Comparison of ENCODE assay signal across 15 cellular contexts in the genomic region with DNA sequence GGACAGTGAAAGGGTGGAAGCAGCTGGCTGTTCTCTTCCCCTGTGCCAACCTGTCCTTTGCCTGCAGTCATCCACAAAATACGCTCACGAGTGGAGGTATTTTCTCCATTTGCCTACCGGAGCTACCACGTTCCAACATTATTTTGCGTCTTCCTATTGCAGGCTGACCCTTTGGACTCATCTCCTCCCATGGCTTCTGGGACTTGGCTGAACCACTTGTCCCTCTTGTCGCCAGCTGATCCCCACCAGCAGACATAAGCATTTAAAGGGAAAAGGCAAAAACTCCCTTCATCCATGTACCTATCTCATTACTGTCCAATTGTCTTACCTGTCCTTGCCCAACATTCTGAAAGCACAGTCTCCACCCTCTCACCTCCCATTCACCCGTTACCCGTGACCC. TPM values are rescaled to one million over a fixed set of nuclear protein-coding genes. Genes with fewer than 3 reads are reported as not detected.
DNase-seq lines count a peak whose midpoint lies in the region; ATAC-seq and TF ChIP-seq lines count a peak whose summit lies in the region.
"Had no signal": no experiment of that assay in that cellular context is flagged by ENCODE, and none has a peak within 500 bp of the region (broad histone marks: within the 10 kb centered on the region; RNA-seq: fewer than 3 reads in every experiment).

No MANE protein-coding gene starts in this region.

- H3K36me3 Mint-ChIP-seq in CD8-positive, alpha-beta memory T cell, result peaks cover 0 to 23% (median 0%) of the 10 kb centered on the region in 3 donors
- peaks cover 22% of the 10 kb centered on the region for H3K36me3 Mint-ChIP-seq in dendritic cell treated with granulocyte-macrophage colony-stimulating factor and Interleukin-4, amounts not matched to agents 40 ng/mL and 50 ng/mL, for 4 days (ENCODE audit: low read depth)
- peaks cover 7% of the 10 kb centered on the region for H3K36me3 Mint-ChIP-seq in progenitor cell of endocrine pancreas (ENCODE audit: insufficient read depth)

- POLR2A ChIA-PET in CD8-positive, alpha-beta memory T cell (lab: Charles Lee), result no interaction called here

- no peak overlapping the region for H3K27ac ChIP-seq in CD8-positive, alpha-beta memory T cell (ENCODE audit: low read depth, low read length)
- H3K27ac ChIP-seq: KMS-11, PC-9 had no signal

- H3K27ac Mint-ChIP-seq in CD8-positive, alpha-beta memory T cell, result peak overlapping the region in 4 of 8 donors; percentile 42 to 96 (median 62)
- H3K27ac Mint-ChIP-seq in dendritic cell treated with granulocyte-macrophage colony-stimulating factor and Interleukin-4, amounts not matched to agents 40 ng/mL and 50 ng/mL, for 4 days, result peak overlapping the region; percentile 21
- H3K27ac Mint-ChIP-seq in progenitor cell of endocrine pancreas, result no peak overlapping the region

- H3K27me3 Mint-ChIP-seq in CD8-positive, alpha-beta memory T cell, result no peaks in the 10 kb centered on the region
- peaks cover 8% of the 10 kb centered on the region for H3K27me3 Mint-ChIP-seq in dendritic cell treated with granulocyte-macrophage colony-stimulating factor and Interleukin-4, amounts not matched to agents 40 ng/mL and 50 ng/mL, for 4 days
- peaks cover 17% of the 10 kb centered on the region for H3K27me3 Mint-ChIP-seq in progenitor cell of endocrine pancreas

- H3K4me1 ChIP-seq in CD8-positive, alpha-beta memory T cell (ENCODE audit: insufficient read depth, low read length), result peaks cover 28% of the 10 kb centered on the region

- no peaks in the 10 kb centered on the region for H3K9me3 Mint-ChIP-seq in CD8-positive, alpha-beta memory T cell
- no peaks in the 10 kb centered on the region for H3K9me3 Mint-ChIP-seq in dendritic cell treated with granulocyte-macrophage colony-stimulating factor and Interleukin-4, amounts not matched to agents 40 ng/mL and 50 ng/mL, for 4 days
- no peaks in the 10 kb centered on the region for H3K9me3 Mint-ChIP-seq in progenitor cell of endocrine pancreas (ENCODE audit: low read depth)

- intact Hi-C loops in dendritic cell treated with granulocyte-macrophage colony-stimulating factor and Interleukin-4, amounts not matched to agents 40 ng/mL and 50 ng/mL, for 4 days (cut with micrococcal nuclease), result loop anchor here (5.0 kb wide), 1 partner anchor 108 kb away; a partner anchor contains a TSS

- peaks cover 7% of the 10 kb centered on the region for H3K36me3 ChIP-seq in CD8-positive, alpha-beta memory T cell (ENCODE audit: insufficient read depth, low read length)

- no peaks in the 10 kb centered on the region for H3K9me3 ChIP-seq in CD8-positive, alpha-beta memory T cell (ENCODE audit: low read length)
- H3K9me3 ChIP-seq: MG63 had no signal

- H3K4me3 ChIP-seq in CD8-positive, alpha-beta memory T cell (ENCODE audit: low read length), result no peak overlapping the region
- H3K4me3 ChIP-seq: MG63, PC-9 had no signal

- DNase-seq in activated CD8-positive, alpha-beta memory T cell treated with anti-CD3 and anti-CD28 coated beads, Interleukin-2, amount 50 U/mL, for 48 hours, result peak; percentile 39
- no peak for DNase-seq in activated CD8-positive, alpha-beta memory T cell treated with anti-CD3 and anti-CD28 coated beads, Interleukin-2, amount 50 U/mL, for 4 hours
- DNase-seq in CD8-positive, alpha-beta memory T cell, result no peak
- DNase-seq in progenitor cell of endocrine pancreas (ENCODE audit: low spot score, unreplicated experiment) (no peak), OCI-M1 (lab: John Stamatoyannopoulos, UW) (no peak)
- DNase-seq: AML-193, DMS 273 treated with DMSO at 0.1 percent for 48 hours, MG63, NCI-H1105 treated with DMSO at 0.1 percent for 48 hours, NCI-H187 treated with DMSO at 0.1 percent for 48 hours, NCI-H446, PC-9 had no signal

- no peak for ATAC-seq in HG02973 (IDR thresholded peaks at IDR 0.05; ENCODE audit: unreplicated experiment)

- no peaks in the 10 kb centered on the region for H3K27me3 ChIP-seq in CD8-positive, alpha-beta memory T cell (ENCODE audit: insufficient read depth, low read length, poor library complexity, severe bottlenecking)
- H3K27me3 ChIP-seq: MG63 had no signal

- CTCF ChIA-PET in CD8-positive, alpha-beta memory T cell (lab: Charles Lee), result interaction anchor here (3.7 kb wide), 1 partner anchor 30 kb away, joined by 11 read pairs; no protein-coding TSS in a partner anchor

- peak overlapping the region in 5 of 7 donors; percentile 51 to 92 (median 70) for H3K4me3 Mint-ChIP-seq in CD8-positive, alpha-beta memory T cell
- no peak overlapping the region for H3K4me3 Mint-ChIP-seq in dendritic cell treated with granulocyte-macrophage colony-stimulating factor and Interleukin-4, amounts not matched to agents 40 ng/mL and 50 ng/mL, for 4 days
- peak overlapping the region; percentile 49 for H3K4me3 Mint-ChIP-seq in progenitor cell of endocrine pancreas (ENCODE audit: low read depth)

- H3K4me1 Mint-ChIP-seq in CD8-positive, alpha-beta memory T cell, result peaks cover 32 to 37% (median 35%) of the 10 kb centered on the region in 3 donors
- peaks cover 83% of the 10 kb centered on the region for H3K4me1 Mint-ChIP-seq in dendritic cell treated with granulocyte-macrophage colony-stimulating factor and Interleukin-4, amounts not matched to agents 40 ng/mL and 50 ng/mL, for 4 days (ENCODE audit: low read depth)
- H3K4me1 Mint-ChIP-seq in progenitor cell of endocrine pancreas (ENCODE audit: low read depth), result peaks cover 25% of the 10 kb centered on the region

- TF ChIP-seq CTCF in progenitor cell of endocrine pancreas (IDR thresholded peaks at IDR 0.05; ENCODE audit: unreplicated experiment), result no peak

RNA-seq across cellular contexts. Expression of a gene that starts 13.0 kb away (rescaled TPM):
- 10 to 100 TPM; 12.5 to 14.1 TPM for total RNA-seq in CD8-positive, alpha-beta memory T cell
- 46.6 TPM for polyA plus RNA-seq in CD8-positive, alpha-beta memory T cell
- total RNA-seq in progenitor cell of endocrine pancreas, result 10.0 and 13.6 TPM in 2 replicates
